1 cellular context compared by ENCODE assay signal in the genomic region with DNA sequence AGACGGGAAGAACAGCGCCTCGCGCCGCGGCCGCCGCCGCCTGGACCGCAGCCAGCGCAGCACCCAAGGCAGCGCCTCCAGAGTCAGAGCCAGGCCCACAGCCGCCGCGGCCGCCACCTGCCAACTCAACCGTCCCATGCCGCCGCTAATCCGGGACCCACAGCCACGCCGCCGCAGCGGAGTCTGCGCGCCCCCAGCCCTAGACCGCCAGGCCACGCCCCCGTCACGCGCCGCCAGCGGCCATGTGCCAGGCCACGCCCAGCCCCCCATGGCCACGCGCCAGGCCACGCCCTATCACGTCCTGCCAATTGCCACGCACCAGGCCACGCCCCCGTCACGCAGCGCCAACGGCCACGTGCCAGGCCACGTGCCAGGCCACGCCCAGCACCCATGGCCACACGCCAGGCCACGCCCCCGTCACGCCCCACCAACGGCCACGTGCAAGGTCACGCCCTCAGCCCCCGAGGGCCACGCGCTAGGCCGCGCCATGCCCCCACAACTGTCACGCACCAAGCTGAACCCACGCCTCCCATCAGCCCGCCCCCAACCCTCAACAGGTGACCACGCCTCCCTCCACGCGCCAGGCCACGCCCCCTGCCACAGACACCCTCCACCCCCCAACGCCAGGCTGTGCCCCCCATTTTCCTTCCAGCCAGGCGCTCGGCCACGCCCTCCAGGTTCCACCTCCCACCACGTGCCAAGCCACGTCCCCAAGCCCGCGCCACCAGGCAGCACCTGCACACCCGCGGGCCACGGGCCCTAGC.
TF ChIP-seq lines count a peak whose summit lies in the region.

A gene with protein sequence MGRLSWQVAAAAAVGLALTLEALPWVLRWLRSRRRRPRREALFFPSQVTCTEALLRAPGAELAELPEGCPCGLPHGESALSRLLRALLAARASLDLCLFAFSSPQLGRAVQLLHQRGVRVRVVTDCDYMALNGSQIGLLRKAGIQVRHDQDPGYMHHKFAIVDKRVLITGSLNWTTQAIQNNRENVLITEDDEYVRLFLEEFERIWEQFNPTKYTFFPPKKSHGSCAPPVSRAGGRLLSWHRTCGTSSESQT (minus strand): TSS at position 185 of the 764 bp plus-strand sequence. CDS start 47 bp downstream, at position 138.

TF ChIP-seq in HEK293, 187 proteins besides CTCF, POLR2A, EP300 and RAD21 (continued from another document and continues in another):
- TF ChIP-seq ZFP37 (tag by site-specific recombination; IDR thresholded peaks at IDR 0.05) = peak; percentile 53; the same call in 1 of the 2 replicates
- TF ChIP-seq, protein P1, sequence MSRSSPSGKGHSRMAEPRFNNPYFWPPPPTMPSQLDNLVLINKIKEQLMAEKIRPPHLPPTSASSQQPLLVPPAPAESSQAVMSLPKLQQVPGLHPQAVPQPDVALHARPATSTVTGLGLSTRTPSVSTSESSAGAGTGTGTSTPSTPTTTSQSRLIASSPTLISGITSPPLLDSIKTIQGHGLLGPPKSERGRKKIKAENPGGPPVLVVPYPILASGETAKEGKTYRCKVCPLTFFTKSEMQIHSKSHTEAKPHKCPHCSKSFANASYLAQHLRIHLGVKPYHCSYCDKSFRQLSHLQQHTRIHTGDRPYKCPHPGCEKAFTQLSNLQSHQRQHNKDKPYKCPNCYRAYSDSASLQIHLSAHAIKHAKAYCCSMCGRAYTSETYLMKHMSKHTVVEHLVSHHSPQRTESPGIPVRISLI (tag by site-specific recombination; IDR thresholded peaks at IDR 0.05) = no peak
- no peak for TF ChIP-seq ZNF132 (tag by site-specific recombination; IDR thresholded peaks at IDR 0.05; ENCODE audit: borderline replicate concordance)
- no peak for TF ChIP-seq ZNF354C (tag by site-specific recombination; IDR thresholded peaks at IDR 0.05; ENCODE audit: borderline replicate concordance, low read depth)
- peak; percentile 99 for TF ChIP-seq ZSCAN30 (tag by site-specific recombination; IDR thresholded peaks at IDR 0.05)
- TF ChIP-seq ZNF558 (tag by site-specific recombination; IDR thresholded peaks at IDR 0.05) = no peak
- no peak for TF ChIP-seq ZFP3 (tag by site-specific recombination; IDR thresholded peaks at IDR 0.05; ENCODE audit: low read depth)
- TF ChIP-seq IKZF3 (tag by site-specific recombination; IDR thresholded peaks at IDR 0.05) = 0 out of 2 replicates have a peak, but pooled peaks have one; percentile 35
- TF ChIP-seq, protein P2, sequence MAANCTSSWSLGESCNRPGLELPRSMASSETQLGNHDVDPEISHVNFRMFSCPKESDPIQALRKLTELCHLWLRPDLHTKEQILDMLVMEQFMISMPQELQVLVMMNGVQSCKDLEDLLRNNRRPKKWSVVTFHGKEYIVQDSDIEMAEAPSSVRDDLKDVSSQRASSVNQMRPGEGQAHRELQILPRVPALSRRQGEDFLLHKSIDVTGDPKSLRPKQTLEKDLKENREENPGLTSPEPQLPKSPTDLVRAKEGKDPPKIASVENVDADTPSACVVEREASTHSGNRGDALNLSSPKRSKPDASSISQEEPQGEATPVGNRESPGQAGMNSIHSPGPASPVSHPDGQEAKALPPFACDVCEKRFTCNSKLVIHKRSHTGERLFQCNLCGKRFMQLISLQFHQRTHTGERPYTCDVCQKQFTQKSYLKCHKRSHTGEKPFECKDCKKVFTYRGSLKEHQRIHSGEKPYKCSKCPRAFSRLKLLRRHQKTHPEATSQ (tag by site-specific recombination; IDR thresholded peaks at IDR 0.05) = 0 out of 2 replicates have a peak, but pooled peaks have one; percentile 55
- TF ChIP-seq ZNF2 (tag by site-specific recombination; IDR thresholded peaks at IDR 0.05) = 0 out of 2 replicates have a peak, but pooled peaks have one; percentile 64
- peak; percentile 93 for TF ChIP-seq ZBTB1 (tag by site-specific recombination; IDR thresholded peaks at IDR 0.05)
- TF ChIP-seq ZNF223 (tag by site-specific recombination; IDR thresholded peaks at IDR 0.05) = no peak
- TF ChIP-seq SP2 (tag by site-specific recombination; IDR thresholded peaks at IDR 0.05) = peak; percentile 66
- TF ChIP-seq YY2 (tag by site-specific recombination; IDR thresholded peaks at IDR 0.05) = peak; percentile 63; the same call in 1 of the 2 replicates
- TF ChIP-seq, protein P3, sequence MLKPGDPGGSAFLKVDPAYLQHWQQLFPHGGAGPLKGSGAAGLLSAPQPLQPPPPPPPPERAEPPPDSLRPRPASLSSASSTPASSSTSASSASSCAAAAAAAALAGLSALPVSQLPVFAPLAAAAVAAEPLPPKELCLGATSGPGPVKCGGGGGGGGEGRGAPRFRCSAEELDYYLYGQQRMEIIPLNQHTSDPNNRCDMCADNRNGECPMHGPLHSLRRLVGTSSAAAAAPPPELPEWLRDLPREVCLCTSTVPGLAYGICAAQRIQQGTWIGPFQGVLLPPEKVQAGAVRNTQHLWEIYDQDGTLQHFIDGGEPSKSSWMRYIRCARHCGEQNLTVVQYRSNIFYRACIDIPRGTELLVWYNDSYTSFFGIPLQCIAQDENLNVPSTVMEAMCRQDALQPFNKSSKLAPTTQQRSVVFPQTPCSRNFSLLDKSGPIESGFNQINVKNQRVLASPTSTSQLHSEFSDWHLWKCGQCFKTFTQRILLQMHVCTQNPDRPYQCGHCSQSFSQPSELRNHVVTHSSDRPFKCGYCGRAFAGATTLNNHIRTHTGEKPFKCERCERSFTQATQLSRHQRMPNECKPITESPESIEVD (tag by site-specific recombination; IDR thresholded peaks at IDR 0.05) = no peak; the same call in 1 of the 2 replicates
- TF ChIP-seq, protein P4, sequence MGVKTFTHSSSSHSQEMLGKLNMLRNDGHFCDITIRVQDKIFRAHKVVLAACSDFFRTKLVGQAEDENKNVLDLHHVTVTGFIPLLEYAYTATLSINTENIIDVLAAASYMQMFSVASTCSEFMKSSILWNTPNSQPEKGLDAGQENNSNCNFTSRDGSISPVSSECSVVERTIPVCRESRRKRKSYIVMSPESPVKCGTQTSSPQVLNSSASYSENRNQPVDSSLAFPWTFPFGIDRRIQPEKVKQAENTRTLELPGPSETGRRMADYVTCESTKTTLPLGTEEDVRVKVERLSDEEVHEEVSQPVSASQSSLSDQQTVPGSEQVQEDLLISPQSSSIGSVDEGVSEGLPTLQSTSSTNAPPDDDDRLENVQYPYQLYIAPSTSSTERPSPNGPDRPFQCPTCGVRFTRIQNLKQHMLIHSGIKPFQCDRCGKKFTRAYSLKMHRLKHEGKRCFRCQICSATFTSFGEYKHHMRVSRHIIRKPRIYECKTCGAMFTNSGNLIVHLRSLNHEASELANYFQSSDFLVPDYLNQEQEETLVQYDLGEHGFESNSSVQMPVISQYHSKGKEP (tag by site-specific recombination; IDR thresholded peaks at IDR 0.05) = peak; percentile 47; the same call in 1 of the 2 replicates
- TF ChIP-seq SP3 (tag by site-specific recombination; IDR thresholded peaks at IDR 0.05) = peak; percentile 96
- TF ChIP-seq, protein P5, sequence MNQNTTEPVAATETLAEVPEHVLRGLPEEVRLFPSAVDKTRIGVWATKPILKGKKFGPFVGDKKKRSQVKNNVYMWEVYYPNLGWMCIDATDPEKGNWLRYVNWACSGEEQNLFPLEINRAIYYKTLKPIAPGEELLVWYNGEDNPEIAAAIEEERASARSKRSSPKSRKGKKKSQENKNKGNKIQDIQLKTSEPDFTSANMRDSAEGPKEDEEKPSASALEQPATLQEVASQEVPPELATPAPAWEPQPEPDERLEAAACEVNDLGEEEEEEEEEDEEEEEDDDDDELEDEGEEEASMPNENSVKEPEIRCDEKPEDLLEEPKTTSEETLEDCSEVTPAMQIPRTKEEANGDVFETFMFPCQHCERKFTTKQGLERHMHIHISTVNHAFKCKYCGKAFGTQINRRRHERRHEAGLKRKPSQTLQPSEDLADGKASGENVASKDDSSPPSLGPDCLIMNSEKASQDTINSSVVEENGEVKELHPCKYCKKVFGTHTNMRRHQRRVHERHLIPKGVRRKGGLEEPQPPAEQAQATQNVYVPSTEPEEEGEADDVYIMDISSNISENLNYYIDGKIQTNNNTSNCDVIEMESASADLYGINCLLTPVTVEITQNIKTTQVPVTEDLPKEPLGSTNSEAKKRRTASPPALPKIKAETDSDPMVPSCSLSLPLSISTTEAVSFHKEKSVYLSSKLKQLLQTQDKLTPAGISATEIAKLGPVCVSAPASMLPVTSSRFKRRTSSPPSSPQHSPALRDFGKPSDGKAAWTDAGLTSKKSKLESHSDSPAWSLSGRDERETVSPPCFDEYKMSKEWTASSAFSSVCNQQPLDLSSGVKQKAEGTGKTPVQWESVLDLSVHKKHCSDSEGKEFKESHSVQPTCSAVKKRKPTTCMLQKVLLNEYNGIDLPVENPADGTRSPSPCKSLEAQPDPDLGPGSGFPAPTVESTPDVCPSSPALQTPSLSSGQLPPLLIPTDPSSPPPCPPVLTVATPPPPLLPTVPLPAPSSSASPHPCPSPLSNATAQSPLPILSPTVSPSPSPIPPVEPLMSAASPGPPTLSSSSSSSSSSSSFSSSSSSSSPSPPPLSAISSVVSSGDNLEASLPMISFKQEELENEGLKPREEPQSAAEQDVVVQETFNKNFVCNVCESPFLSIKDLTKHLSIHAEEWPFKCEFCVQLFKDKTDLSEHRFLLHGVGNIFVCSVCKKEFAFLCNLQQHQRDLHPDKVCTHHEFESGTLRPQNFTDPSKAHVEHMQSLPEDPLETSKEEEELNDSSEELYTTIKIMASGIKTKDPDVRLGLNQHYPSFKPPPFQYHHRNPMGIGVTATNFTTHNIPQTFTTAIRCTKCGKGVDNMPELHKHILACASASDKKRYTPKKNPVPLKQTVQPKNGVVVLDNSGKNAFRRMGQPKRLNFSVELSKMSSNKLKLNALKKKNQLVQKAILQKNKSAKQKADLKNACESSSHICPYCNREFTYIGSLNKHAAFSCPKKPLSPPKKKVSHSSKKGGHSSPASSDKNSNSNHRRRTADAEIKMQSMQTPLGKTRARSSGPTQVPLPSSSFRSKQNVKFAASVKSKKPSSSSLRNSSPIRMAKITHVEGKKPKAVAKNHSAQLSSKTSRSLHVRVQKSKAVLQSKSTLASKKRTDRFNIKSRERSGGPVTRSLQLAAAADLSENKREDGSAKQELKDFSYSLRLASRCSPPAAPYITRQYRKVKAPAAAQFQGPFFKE (tag by site-specific recombination; IDR thresholded peaks at IDR 0.05; ENCODE audit: borderline replicate concordance) = peak; percentile 70; the same call in 1 of the 2 replicates
- TF ChIP-seq TRIM28 (IDR thresholded peaks at IDR 0.05; ENCODE audit: borderline replicate concordance, low read length) = peak; percentile 59; the same call in 1 of the 2 replicates
- TF ChIP-seq, protein P6, sequence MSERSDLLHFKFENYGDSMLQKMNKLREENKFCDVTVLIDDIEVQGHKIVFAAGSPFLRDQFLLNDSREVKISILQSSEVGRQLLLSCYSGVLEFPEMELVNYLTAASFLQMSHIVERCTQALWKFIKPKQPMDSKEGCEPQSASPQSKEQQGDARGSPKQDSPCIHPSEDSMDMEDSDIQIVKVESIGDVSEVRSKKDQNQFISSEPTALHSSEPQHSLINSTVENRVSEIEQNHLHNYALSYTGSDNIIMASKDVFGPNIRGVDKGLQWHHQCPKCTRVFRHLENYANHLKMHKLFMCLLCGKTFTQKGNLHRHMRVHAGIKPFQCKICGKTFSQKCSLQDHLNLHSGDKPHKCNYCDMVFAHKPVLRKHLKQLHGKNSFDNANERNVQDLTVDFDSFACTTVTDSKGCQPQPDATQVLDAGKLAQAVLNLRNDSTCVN (tag by site-specific recombination; optimal IDR thresholded peaks at IDR 0.05) = peak; percentile 74
- 0 out of 2 replicates have a peak, but pooled peaks have one; percentile 57 for TF ChIP-seq ZNF785 (tag by site-specific recombination; IDR thresholded peaks at IDR 0.05)
- no peak for TF ChIP-seq SETDB1 (IDR thresholded peaks at IDR 0.05; ENCODE audit: insufficient read length, low read length)
- TF ChIP-seq EGR2 (tag by site-specific recombination; IDR thresholded peaks at IDR 0.05; ENCODE audit: low read depth) = peak; percentile 95
- TF ChIP-seq SP7 (tag by site-specific recombination; IDR thresholded peaks at IDR 0.05) = peak; percentile 94
- no peak for TF ChIP-seq ZNF830 (tag by site-specific recombination; IDR thresholded peaks at IDR 0.05; ENCODE audit: low read depth)
- TF ChIP-seq, protein P7, sequence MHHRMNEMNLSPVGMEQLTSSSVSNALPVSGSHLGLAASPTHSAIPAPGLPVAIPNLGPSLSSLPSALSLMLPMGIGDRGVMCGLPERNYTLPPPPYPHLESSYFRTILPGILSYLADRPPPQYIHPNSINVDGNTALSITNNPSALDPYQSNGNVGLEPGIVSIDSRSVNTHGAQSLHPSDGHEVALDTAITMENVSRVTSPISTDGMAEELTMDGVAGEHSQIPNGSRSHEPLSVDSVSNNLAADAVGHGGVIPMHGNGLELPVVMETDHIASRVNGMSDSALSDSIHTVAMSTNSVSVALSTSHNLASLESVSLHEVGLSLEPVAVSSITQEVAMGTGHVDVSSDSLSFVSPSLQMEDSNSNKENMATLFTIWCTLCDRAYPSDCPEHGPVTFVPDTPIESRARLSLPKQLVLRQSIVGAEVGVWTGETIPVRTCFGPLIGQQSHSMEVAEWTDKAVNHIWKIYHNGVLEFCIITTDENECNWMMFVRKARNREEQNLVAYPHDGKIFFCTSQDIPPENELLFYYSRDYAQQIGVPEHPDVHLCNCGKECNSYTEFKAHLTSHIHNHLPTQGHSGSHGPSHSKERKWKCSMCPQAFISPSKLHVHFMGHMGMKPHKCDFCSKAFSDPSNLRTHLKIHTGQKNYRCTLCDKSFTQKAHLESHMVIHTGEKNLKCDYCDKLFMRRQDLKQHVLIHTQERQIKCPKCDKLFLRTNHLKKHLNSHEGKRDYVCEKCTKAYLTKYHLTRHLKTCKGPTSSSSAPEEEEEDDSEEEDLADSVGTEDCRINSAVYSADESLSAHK (tag by site-specific recombination; IDR thresholded peaks at IDR 0.05) = 0 out of 2 replicates have a peak, but pooled peaks have one; percentile 48
- peak; percentile 99 for TF ChIP-seq KLF16 (tag by site-specific recombination; IDR thresholded peaks at IDR 0.05)
- peak; percentile 38; the same call in 1 of the 2 replicates for TF ChIP-seq FEZF1 (tag by site-specific recombination; IDR thresholded peaks at IDR 0.05)
- no peak for TF ChIP-seq ZNF677 (tag by site-specific recombination; IDR thresholded peaks at IDR 0.05)
- no peak for TF ChIP-seq MYNN (tag by site-specific recombination; IDR thresholded peaks at IDR 0.05; ENCODE audit: borderline replicate concordance)
- TF ChIP-seq ZNF521 (tag by site-specific recombination; IDR thresholded peaks at IDR 0.05) = no peak
- TF ChIP-seq ZBTB20 (tag by site-specific recombination; IDR thresholded peaks at IDR 0.05) = peak; percentile 30; the same call in 1 of the 2 replicates
- no peak for TF ChIP-seq ZBTB7A (tag by site-specific recombination; IDR thresholded peaks at IDR 0.05; ENCODE audit: low read depth)
- TF ChIP-seq ZNF302 (tag by site-specific recombination; IDR thresholded peaks at IDR 0.05; ENCODE audit: low read depth) = no peak
- TF ChIP-seq, protein P8, sequence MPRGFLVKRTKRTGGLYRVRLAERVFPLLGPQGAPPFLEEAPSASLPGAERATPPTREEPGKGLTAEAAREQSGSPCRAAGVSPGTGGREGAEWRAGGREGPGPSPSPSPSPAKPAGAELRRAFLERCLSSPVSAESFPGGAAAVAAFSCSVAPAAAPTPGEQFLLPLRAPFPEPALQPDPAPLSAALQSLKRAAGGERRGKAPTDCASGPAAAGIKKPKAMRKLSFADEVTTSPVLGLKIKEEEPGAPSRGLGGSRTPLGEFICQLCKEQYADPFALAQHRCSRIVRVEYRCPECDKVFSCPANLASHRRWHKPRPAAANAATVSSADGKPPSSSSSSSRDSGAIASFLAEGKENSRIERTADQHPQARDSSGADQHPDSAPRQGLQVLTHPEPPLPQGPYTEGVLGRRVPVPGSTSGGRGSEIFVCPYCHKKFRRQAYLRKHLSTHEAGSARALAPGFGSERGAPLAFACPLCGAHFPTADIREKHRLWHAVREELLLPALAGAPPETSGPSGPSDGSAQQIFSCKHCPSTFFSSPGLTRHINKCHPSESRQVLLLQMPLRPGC (tag by site-specific recombination; IDR thresholded peaks at IDR 0.05) = peak; percentile 59; the same call in 1 of the 2 replicates
- peak; percentile 40; the same call in 1 of the 2 replicates for TF ChIP-seq BCL11B (tag by site-specific recombination; IDR thresholded peaks at IDR 0.05; ENCODE audit: low read depth)
- TF ChIP-seq ZNF133 (tag by site-specific recombination; IDR thresholded peaks at IDR 0.05) = 0 out of 2 replicates have a peak, but pooled peaks have one; percentile 14
